Comparison of ENCODE assay signal across 31 cellular contexts in the genomic region with DNA sequence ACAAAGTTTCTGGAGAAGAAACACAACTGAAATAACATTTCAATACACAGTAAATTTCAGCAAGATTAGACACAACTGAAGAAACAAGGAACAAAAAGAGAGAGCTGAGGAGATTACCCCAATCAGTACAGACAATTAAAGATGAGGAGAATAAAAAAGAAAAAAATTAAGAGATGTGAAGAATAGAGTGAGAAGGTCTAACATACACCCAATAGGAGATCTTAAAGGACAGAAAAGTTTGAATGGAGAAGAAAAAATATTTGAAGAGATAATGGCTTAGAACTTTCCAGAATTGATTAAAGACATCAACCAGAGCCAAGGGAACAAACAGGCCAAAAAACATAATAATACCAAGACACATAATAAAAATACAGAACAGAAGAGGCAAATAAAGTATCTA.
"Had no signal": no experiment of that assay in that cellular context is flagged by ENCODE, and none has a peak within 500 bp of the region (broad histone marks: within the 10 kb centered on the region; RNA-seq: fewer than 3 reads in every experiment).

No MANE protein-coding gene starts in this region.

- H3K4me1 ChIP-seq: esophagus squamous epithelium, gastroesophageal sphincter, heart right ventricle had no signal

- H3K4me3 Mint-ChIP-seq: activated CD4-positive, alpha-beta memory T cell treated with anti-CD3 and anti-CD28 coated beads, Interleukin-2, amount 10 ng/mL, durations not matched to agents 7 days and 5 days; activated CD4-positive, alpha-beta T cell treated with anti-CD3 and anti-CD28 coated beads, Interleukin-2, amount 10 ng/mL, durations not matched to agents 7 days and 5 days; activated T-cell treated with anti-CD3 and anti-CD28 coated beads, Interleukin-2, amount 50 U/mL, for 24 hours; activated T-cell treated with anti-CD3 and anti-CD28 coated beads, Interleukin-2, amount 50 U/mL, for 72 hours; central memory CD8-positive, alpha-beta T cell; effector memory CD8-positive, alpha-beta T cell had no signal

- FAIRE-seq: astrocyte, bronchial epithelial cell, endothelial cell of umbilical vein had no signal

- H3K27ac Mint-ChIP-seq: activated CD4-positive, alpha-beta memory T cell treated with anti-CD3 and anti-CD28 coated beads, Interleukin-2, amount 10 ng/mL, durations not matched to agents 7 days and 5 days; activated CD4-positive, alpha-beta T cell treated with anti-CD3 and anti-CD28 coated beads, Interleukin-2, amount 10 ng/mL, durations not matched to agents 7 days and 5 days; activated naive CD4-positive, alpha-beta T cell treated with anti-CD3 and anti-CD28 coated beads, Interleukin-2, amount 50 U/mL, for 72 hours; activated T-cell treated with anti-CD3 and anti-CD28 coated beads, Interleukin-2, amount 50 U/mL, for 24 hours; activated T-cell treated with anti-CD3 and anti-CD28 coated beads, Interleukin-2, amount 50 U/mL, for 72 hours; effector memory CD8-positive, alpha-beta T cell had no signal

- DNase-seq: activated CD4-positive, alpha-beta memory T cell treated with anti-CD3 and anti-CD28 coated beads, Interleukin-2, amount 10 ng/mL, durations not matched to agents 7 days and 5 days; activated CD4-positive, alpha-beta T cell treated with anti-CD3 and anti-CD28 coated beads for 4 hours; activated CD4-positive, alpha-beta T cell treated with anti-CD3 and anti-CD28 coated beads, Interleukin-2, amount 10 ng/mL, durations not matched to agents 7 days and 5 days; activated CD4-positive, alpha-beta T cell treated with anti-CD3 and anti-CD28 coated beads, Interleukin-2, amount 50 U/mL, for 4 hours; activated CD4-positive, CD25-positive, alpha-beta regulatory T cell; activated CD4-positive, CD25-positive, alpha-beta regulatory T cell treated with anti-CD3 and anti-CD28 coated beads, Interleukin-2, amount 50 U/mL, for 72 hours; activated CD8-positive, alpha-beta memory T cell treated with anti-CD3 and anti-CD28 coated beads, Interleukin-2, amount 50 U/mL, for 48 hours; activated effector memory CD4-positive, alpha-beta T cell treated with Interleukin-2 at 50 U/mL for 16 hours; activated gamma-delta T cell treated with Interleukin-2 at 50 U/mL for 16 hours; activated naive CD4-positive, alpha-beta T cell treated with Interleukin-2 at 50 U/mL for 16 hours; activated T-cell treated with anti-CD3 and anti-CD28 coated beads for 4 hours; activated T-cell treated with anti-CD3 and anti-CD28 coated beads, Interleukin-2, amount 50 U/mL, for 24 hours; activated T-cell treated with anti-CD3 and anti-CD28 coated beads, Interleukin-2, amount 50 U/mL, for 72 hours; amniotic stem cell; anterior cingulate cortex; brain microvascular endothelial cell; cortex of kidney; dermis blood vessel endothelial cell; effector CD4-positive, alpha-beta T cell; effector memory CD8-positive, alpha-beta T cell; esophagus squamous epithelium; foreskin melanocyte; heart right ventricle; T-helper 2 cell had no signal

- ATAC-seq: activated naive CD4-positive, alpha-beta T cell treated with anti-CD3 and anti-CD28 coated beads, Interleukin-2, amount 50 U/mL, for 72 hours; activated T-cell treated with anti-CD3 and anti-CD28 coated beads, Interleukin-2, amount 50 U/mL, for 72 hours; effector memory CD8-positive, alpha-beta T cell; gastroesophageal sphincter; heart right ventricle had no signal

- H3K27ac ChIP-seq: brain microvascular endothelial cell, epithelial cell of prostate, esophagus squamous epithelium, gastroesophageal sphincter, heart right ventricle had no signal

- H3K9me3 Mint-ChIP-seq: effector memory CD8-positive, alpha-beta T cell had no signal

- H3K4me1 Mint-ChIP-seq: activated CD4-positive, alpha-beta T cell treated with anti-CD3 and anti-CD28 coated beads, Interleukin-2, amount 10 ng/mL, durations not matched to agents 7 days and 5 days; central memory CD8-positive, alpha-beta T cell had no signal

- H3K4me3 ChIP-seq: esophagus squamous epithelium, gastroesophageal sphincter, heart right ventricle had no signal

- H3K27me3 Mint-ChIP-seq: activated CD4-positive, alpha-beta memory T cell treated with anti-CD3 and anti-CD28 coated beads, Interleukin-2, amount 10 ng/mL, durations not matched to agents 7 days and 5 days; activated CD4-positive, alpha-beta T cell treated with anti-CD3 and anti-CD28 coated beads, Interleukin-2, amount 10 ng/mL, durations not matched to agents 7 days and 5 days; activated T-cell treated with anti-CD3 and anti-CD28 coated beads, Interleukin-2, amount 50 U/mL, for 24 hours; central memory CD8-positive, alpha-beta T cell; effector memory CD8-positive, alpha-beta T cell had no signal
